23 cellular contexts compared by ENCODE assay signal in genomic region chr17:9271989-9272388, GRCh38.
DNase-seq lines count a peak whose midpoint lies in the region; ATAC-seq, FAIRE-seq and TF ChIP-seq lines count a peak whose summit lies in the region.
"Had no signal": no experiment of that assay in that cellular context is flagged by ENCODE, and none has a peak within 500 bp of the region (broad histone marks: within the 10 kb centered on the region; RNA-seq: fewer than 3 reads in every experiment).

No MANE protein-coding gene starts in this region.

- no peaks in the 10 kb centered on the region for H3K36me3 Mint-ChIP-seq in glutamatergic neuron (ENCODE audit: unreplicated experiment)
- H3K36me3 Mint-ChIP-seq in CD4-positive, alpha-beta T cell (ENCODE audit: low read depth), result no peaks in the 10 kb centered on the region

- peaks cover 2% of the 10 kb centered on the region for H3K9me3 Mint-ChIP-seq in glutamatergic neuron (ENCODE audit: unreplicated experiment)
- no peaks in the 10 kb centered on the region for H3K9me3 Mint-ChIP-seq in CD4-positive, alpha-beta T cell
- H3K9me3 Mint-ChIP-seq: activated CD4-positive, alpha-beta T cell treated with anti-CD3 and anti-CD28 coated beads, Interleukin-2, amount 10 ng/mL, durations not matched to agents 7 days and 5 days; T-cell had no signal

- H3K27me3 ChIP-seq in adrenal gland (no peaks in the 10 kb centered on the region), spleen (replicated peaks in 1 of 7) (no peaks in the 10 kb centered on the region)
- no peaks in the 10 kb centered on the region for H3K27me3 ChIP-seq in CD4-positive, alpha-beta T cell (ENCODE audit: control insufficient read depth, insufficient read depth, low read length)
- H3K27me3 ChIP-seq: BLaER1 treated with 17β-estradiol and CSF1 and Interleukin-3, amounts not matched to agents 10 nM and 100 nM; vagina had no signal

- intact Hi-C loops in adrenal gland (cut with DNase I), result no loop called here
- intact Hi-C loops in spleen (cut with DNase I; ENCODE audit: low total_unique reads), result no loop called here
- intact Hi-C loops in CD4-positive, alpha-beta T cell (cut with DNase I, micrococcal nuclease), result no loop called here
- intact Hi-C loops in kidney (cut with DNase I), result no loop called here

- no peak overlapping the region for H3K9ac ChIP-seq in kidney (ENCODE audit: low read length in 2 of 2)
- H3K9ac ChIP-seq: BLaER1 treated with 17β-estradiol and CSF1 and Interleukin-3, amounts not matched to agents 10 nM and 100 nM; parathyroid adenoma had no signal

- no peak for TF ChIP-seq CTCF in AG10803 (conservative IDR thresholded peaks at IDR 0.05; ENCODE audit: low read length)
- TF ChIP-seq CTCF in adrenal gland (IDR thresholded peaks at IDR 0.05), result no peak
- no peak for TF ChIP-seq CTCF in glutamatergic neuron (IDR thresholded peaks at IDR 0.05; ENCODE audit: partially characterized antibody, unreplicated experiment)
- no peak for TF ChIP-seq CTCF in spleen (IDR thresholded peaks at IDR 0.05 in 8 of 11, conservative IDR thresholded peaks at IDR 0.05 in 3 of 11)
- no peak for TF ChIP-seq CTCF in CD4-positive, alpha-beta T cell (IDR thresholded peaks at IDR 0.05)
- no peak for TF ChIP-seq CTCF in kidney (IDR thresholded peaks at IDR 0.05; ENCODE audit: borderline replicate concordance, extremely low read depth, insufficient read depth)

- FAIRE-seq in kidney (lab: Jason Lieb, UNC), result no peak
- FAIRE-seq: A549, colon had no signal

- 45 to 50% (median 48%) methylated on average over 6 to 8 of the region's 8 CpGs for WGBS in adrenal gland, 4 donors
- 61 to 82% (median 71%) methylated on average over 7 to 8 of the region's 8 CpGs for WGBS in spleen, 5 donors

- H3K27ac Mint-ChIP-seq in glutamatergic neuron (ENCODE audit: unreplicated experiment), result peak overlapping the region; percentile 77
- H3K27ac Mint-ChIP-seq in CD4-positive, alpha-beta T cell, result no peak overlapping the region
- H3K27ac Mint-ChIP-seq: T-cell had no signal

- H3K27ac ChIP-seq in adrenal gland (no peak overlapping the region), spleen (no peak overlapping the region), kidney (ENCODE audit: low read depth in 2 of 2, low read length in 2 of 2) (no peak overlapping the region)
- no peak overlapping the region for H3K27ac ChIP-seq in CD4-positive, alpha-beta T cell (ENCODE audit: low read depth, low read length)
- H3K27ac ChIP-seq: A549; BLaER1 treated with 17β-estradiol and CSF1 and Interleukin-3, amounts not matched to agents 10 nM and 100 nM; parathyroid adenoma had no signal

- no peak for ATAC-seq in CD4-positive, alpha-beta T cell (ENCODE audit: poor library complexity)
- ATAC-seq: A549, left lobe of liver, T-cell had no signal

- POLR2A ChIA-PET in CD4-positive, alpha-beta T cell (lab: Charles Lee), result interaction anchor here (0.6 kb wide), 1 partner anchor 1101 kb away, joined by 3 read pairs; the partner anchor contains the start of gene MYH13

- H3K9me3 ChIP-seq in adrenal gland (replicated peaks in 1 of 3) (no peaks in the 10 kb centered on the region), spleen (no peaks in the 10 kb centered on the region), kidney (ENCODE audit: control insufficient read depth in 1 of 2, low read length in 2 of 2) (no peaks in the 10 kb centered on the region)
- no peaks in the 10 kb centered on the region for H3K9me3 ChIP-seq in CD4-positive, alpha-beta T cell (ENCODE audit: control insufficient read depth, low read length)
- H3K9me3 ChIP-seq: A549; BLaER1 treated with 17β-estradiol and CSF1 and Interleukin-3, amounts not matched to agents 10 nM and 100 nM; HAP-1; vagina had no signal

- H3K36me3 ChIP-seq in adrenal gland (replicated peaks in 1 of 2) (no peaks in the 10 kb centered on the region), spleen (peaks cover 0 to 20% (median 0%) of the 10 kb centered on the region in 6 donors), kidney (ENCODE audit: control insufficient read depth in 1 of 2, insufficient read depth in 2 of 2, low read length in 2 of 2) (no peaks in the 10 kb centered on the region)
- H3K36me3 ChIP-seq: HAP-1, vagina had no signal

- no peak for DNase-seq in AG10803 (ENCODE audit: low read depth)
- DNase-seq in adrenal gland, result peak in 6 of 7 donors; percentile 22 to 69 (median 60)
- DNase-seq in glutamatergic neuron, result peak; percentile 31
- DNase-seq in occipital lobe (lab: John Stamatoyannopoulos, UW), result peak; percentile 75
- no peak for DNase-seq in spleen
- no peak for DNase-seq in CD4-positive, alpha-beta T cell
- DNase-seq in KBM-7, result no peak
- no peak for DNase-seq in kidney
- DNase-seq: activated CD4-positive, alpha-beta T cell treated with anti-CD3 and anti-CD28 coated beads, Interleukin-2, amount 10 ng/mL, durations not matched to agents 7 days and 5 days; activated CD8-positive, alpha-beta memory T cell treated with anti-CD3 and anti-CD28 coated beads, Interleukin-2, amount 50 U/mL, for 48 hours; activated gamma-delta T cell; GF-D8; NCI-H2107; NCI-H524; stimulated activated CD4-positive, alpha-beta T cell treated with anti-CD3 and anti-CD28 coated beads, Interleukin-4, amount 100 ng/mL, for 4 hours; T-cell had no signal

- in situ Hi-C loops in KBM-7 (cut with MboI; ENCODE audit: low pct_unique_long_range_greater_than_20kb, low sequenced_read_pairs), result no loop called here

- peaks cover 7% of the 10 kb centered on the region for H3K4me1 Mint-ChIP-seq in glutamatergic neuron (ENCODE audit: low read depth, unreplicated experiment)
- peaks cover 29% of the 10 kb centered on the region for H3K4me1 Mint-ChIP-seq in CD4-positive, alpha-beta T cell (ENCODE audit: low read depth)

- H3K4me1 ChIP-seq in adrenal gland (replicated peaks in 1 of 2) (peaks cover 0 to 5% of the 10 kb centered on the region in 2 donors), spleen (peaks cover 0 to 8% (median 0%) of the 10 kb centered on the region in 6 donors), kidney (ENCODE audit: control insufficient read depth in 1 of 2, insufficient read depth in 1 of 2, low read depth in 1 of 2, low read length in 2 of 2) (no peaks in the 10 kb centered on the region)
- H3K4me1 ChIP-seq: A549, HAP-1, parathyroid adenoma, vagina had no signal

- no peak for TF ChIP-seq POLR2A in adrenal gland (IDR thresholded peaks at IDR 0.05)
- TF ChIP-seq POLR2A in spleen (IDR thresholded peaks at IDR 0.05), result no peak

- no peak overlapping the region for H3K4me3 Mint-ChIP-seq in glutamatergic neuron (ENCODE audit: unreplicated experiment)
- H3K4me3 Mint-ChIP-seq in CD4-positive, alpha-beta T cell, result no peak overlapping the region
- H3K4me3 Mint-ChIP-seq: activated CD4-positive, alpha-beta T cell treated with anti-CD3 and anti-CD28 coated beads, Interleukin-2, amount 10 ng/mL, durations not matched to agents 7 days and 5 days; T-cell had no signal

- H3K4me3 ChIP-seq in AG10803 (ENCODE audit: low read length), result peak overlapping the region; percentile 52
- H3K4me3 ChIP-seq in adrenal gland, result no peak overlapping the region
- H3K4me3 ChIP-seq in spleen, result no peak overlapping the region
- H3K4me3 ChIP-seq in kidney (ENCODE audit: low read length in 2 of 2), result no peak overlapping the region
- H3K4me3 ChIP-seq: A549; BLaER1 treated with 17β-estradiol and CSF1 and Interleukin-3, amounts not matched to agents 10 nM and 100 nM; HAP-1 had no signal

- CTCF ChIA-PET in CD4-positive, alpha-beta T cell (lab: Charles Lee), result no interaction called here

- H3K27me3 Mint-ChIP-seq in glutamatergic neuron (ENCODE audit: unreplicated experiment), result no peaks in the 10 kb centered on the region
- H3K27me3 Mint-ChIP-seq in CD4-positive, alpha-beta T cell, result no peaks in the 10 kb centered on the region
- H3K27me3 Mint-ChIP-seq: activated CD4-positive, alpha-beta T cell treated with anti-CD3 and anti-CD28 coated beads, Interleukin-2, amount 10 ng/mL, durations not matched to agents 7 days and 5 days; T-cell had no signal

Comparison
In these comparisons a context has a peak if more than half of its experiments do, and no peak if none do; other contexts are left out.
1. DNase-seq: peak in adrenal gland (6 of 7), glutamatergic neuron (single experiment) and occipital lobe (single experiment); none in AG10803 (single experiment), spleen (single experiment), CD4-positive, alpha-beta T cell (0 of 10), KBM-7 (single experiment) and kidney (single experiment).